ENCODE assay signal across 1 cellular context in the genomic region with DNA sequence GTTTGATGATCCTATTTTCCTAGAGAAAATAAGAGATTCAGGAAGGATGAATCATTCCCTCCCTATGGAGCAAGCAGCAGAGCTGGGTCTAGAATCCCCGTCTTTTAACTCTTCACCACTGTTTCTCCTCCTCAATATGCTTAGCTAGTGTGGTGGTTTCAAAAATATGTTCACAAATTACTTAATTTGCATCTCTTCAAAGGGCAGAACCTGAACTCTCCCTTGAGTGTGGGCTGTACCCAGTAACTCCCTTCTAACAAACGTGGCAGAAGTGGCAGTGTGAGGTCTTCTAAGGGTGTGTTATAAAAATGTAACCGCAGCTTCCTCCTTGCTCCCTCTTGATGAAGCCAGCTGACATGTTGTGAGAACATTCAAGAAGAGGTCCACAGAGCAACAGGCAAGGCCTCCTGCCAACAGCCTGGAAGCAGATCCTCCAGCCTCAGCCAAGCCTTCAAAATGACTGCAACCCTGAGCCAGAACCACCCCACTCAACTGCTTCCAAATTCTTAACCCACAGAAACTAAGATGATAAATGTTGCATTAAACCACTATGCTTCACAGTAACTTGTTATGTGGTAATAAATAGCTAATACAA.
TF ChIP-seq lines count a peak whose summit lies in the region.

No MANE protein-coding gene starts in this region.

TF ChIP-seq in HepG2, 621 proteins besides CTCF, POLR2A, EP300 and RAD21 (continued from another document):
- TF ChIP-seq, protein P1, sequence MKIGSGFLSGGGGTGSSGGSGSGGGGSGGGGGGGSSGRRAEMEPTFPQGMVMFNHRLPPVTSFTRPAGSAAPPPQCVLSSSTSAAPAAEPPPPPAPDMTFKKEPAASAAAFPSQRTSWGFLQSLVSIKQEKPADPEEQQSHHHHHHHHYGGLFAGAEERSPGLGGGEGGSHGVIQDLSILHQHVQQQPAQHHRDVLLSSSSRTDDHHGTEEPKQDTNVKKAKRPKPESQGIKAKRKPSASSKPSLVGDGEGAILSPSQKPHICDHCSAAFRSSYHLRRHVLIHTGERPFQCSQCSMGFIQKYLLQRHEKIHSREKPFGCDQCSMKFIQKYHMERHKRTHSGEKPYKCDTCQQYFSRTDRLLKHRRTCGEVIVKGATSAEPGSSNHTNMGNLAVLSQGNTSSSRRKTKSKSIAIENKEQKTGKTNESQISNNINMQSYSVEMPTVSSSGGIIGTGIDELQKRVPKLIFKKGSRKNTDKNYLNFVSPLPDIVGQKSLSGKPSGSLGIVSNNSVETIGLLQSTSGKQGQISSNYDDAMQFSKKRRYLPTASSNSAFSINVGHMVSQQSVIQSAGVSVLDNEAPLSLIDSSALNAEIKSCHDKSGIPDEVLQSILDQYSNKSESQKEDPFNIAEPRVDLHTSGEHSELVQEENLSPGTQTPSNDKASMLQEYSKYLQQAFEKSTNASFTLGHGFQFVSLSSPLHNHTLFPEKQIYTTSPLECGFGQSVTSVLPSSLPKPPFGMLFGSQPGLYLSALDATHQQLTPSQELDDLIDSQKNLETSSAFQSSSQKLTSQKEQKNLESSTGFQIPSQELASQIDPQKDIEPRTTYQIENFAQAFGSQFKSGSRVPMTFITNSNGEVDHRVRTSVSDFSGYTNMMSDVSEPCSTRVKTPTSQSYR (CRISPR knock-in tag; IDR thresholded peaks at IDR 0.05; ENCODE audit: borderline replicate concordance), result no peak
- TF ChIP-seq HNRNPUL1 (IDR thresholded peaks at IDR 0.05; ENCODE audit: low read depth, low read length), result no peak
- TF ChIP-seq, protein P2, sequence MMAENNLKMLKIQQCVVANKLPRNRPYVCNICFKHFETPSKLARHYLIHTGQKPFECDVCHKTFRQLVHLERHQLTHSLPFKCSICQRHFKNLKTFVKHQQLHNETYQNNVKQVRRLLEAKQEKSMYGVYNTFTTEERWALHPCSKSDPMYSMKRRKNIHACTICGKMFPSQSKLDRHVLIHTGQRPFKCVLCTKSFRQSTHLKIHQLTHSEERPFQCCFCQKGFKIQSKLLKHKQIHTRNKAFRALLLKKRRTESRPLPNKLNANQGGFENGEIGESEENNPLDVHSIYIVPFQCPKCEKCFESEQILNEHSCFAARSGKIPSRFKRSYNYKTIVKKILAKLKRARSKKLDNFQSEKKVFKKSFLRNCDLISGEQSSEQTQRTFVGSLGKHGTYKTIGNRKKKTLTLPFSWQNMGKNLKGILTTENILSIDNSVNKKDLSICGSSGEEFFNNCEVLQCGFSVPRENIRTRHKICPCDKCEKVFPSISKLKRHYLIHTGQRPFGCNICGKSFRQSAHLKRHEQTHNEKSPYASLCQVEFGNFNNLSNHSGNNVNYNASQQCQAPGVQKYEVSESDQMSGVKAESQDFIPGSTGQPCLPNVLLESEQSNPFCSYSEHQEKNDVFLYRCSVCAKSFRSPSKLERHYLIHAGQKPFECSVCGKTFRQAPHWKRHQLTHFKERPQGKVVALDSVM (CRISPR knock-in tag; IDR thresholded peaks at IDR 0.05), result no peak
- TF ChIP-seq SIN3B (IDR thresholded peaks at IDR 0.05; ENCODE audit: low read length), result no peak
TF ChIP-seq in HepG2: peak in this region for 0.
